10 cellular contexts compared by ENCODE assay signal in the genomic region with DNA sequence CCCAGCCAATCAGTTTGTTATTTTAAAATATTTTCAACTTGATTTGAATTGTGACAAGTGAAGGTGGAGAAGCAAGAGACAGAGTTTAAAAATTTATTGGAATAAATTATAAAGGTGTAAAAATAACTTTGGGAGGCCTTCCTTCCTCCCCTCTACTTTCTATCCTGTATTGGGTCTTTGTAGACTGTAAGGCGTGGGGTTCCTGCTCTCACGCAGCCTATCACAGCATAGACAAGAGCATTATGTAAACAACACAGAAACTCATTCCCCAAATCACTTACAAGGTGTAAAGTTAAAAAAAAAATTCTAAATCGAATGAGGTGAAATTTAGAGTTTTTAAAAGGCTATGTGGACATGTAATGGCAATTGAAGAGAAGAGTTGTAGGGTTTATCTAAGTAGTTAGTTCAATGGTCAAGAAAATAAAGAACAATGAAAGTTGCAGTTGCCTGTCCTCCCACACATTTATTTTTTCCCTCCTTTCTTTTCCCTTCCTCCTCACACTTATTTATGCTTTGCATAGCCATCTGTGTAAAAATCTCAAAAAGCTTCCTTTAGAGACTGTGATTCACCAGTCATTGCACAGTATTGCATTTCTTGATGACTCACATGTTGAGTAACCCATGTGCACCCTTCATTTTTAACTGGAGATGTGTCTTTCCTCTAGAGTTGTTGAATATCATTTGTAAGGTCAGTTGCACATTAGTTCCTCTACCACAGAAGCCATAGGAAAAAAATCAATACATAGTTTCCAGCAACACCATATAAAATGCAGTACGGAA.
DNase-seq lines count a peak whose midpoint lies in the region; ATAC-seq and TF ChIP-seq lines count a peak whose summit lies in the region.
"Had no signal": no experiment of that assay in that cellular context is flagged by ENCODE, and none has a peak within 500 bp of the region (broad histone marks: within the 10 kb centered on the region; RNA-seq: fewer than 3 reads in every experiment).

No MANE protein-coding gene starts in this region.

- 73% methylated on average over 4 of the region's 4 CpGs for WGBS in smooth muscle cell (ENCODE audit: low lambda C conversion rate)

- no peak overlapping the region for H2AFZ ChIP-seq in smooth muscle cell (ENCODE audit: low read depth)

- TF ChIP-seq CTCF in Panc1 (IDR thresholded peaks at IDR 0.05) = no peak
- TF ChIP-seq CTCF in smooth muscle cell (IDR thresholded peaks at IDR 0.05; ENCODE audit: borderline replicate concordance, insufficient read depth, poor library complexity, severe bottlenecking) = no peak

- intact Hi-C loops in activated CD4-positive, alpha-beta memory T cell treated with anti-CD3 and anti-CD28 coated beads for 36 hours (cut with micrococcal nuclease) = loop anchor here (1.0 to 5.0 kb wide), 4 partner anchors 39 to 346 kb away; no protein-coding TSS in a partner anchor
- intact Hi-C loops in Panc1 (cut with micrococcal nuclease; ENCODE audit: unreplicated experiment) = no loop called here

- H3K9me3 Mint-ChIP-seq in activated CD4-positive, alpha-beta memory T cell treated with anti-CD3 and anti-CD28 coated beads for 36 hours = no peaks in the 10 kb centered on the region
- H3K9me3 Mint-ChIP-seq in activated CD4-positive, alpha-beta memory T cell treated with anti-CD3 and anti-CD28 coated beads, Interleukin-2, amount 10 ng/mL, durations not matched to agents 7 days and 5 days = no peaks in the 10 kb centered on the region
- H3K9me3 Mint-ChIP-seq: CD4-positive, alpha-beta T cell had no signal

- ATAC-seq in Panc1 = peak; percentile 90
- ATAC-seq in esophagus mucosa = peak; percentile 80

- in situ Hi-C loops in Panc1 (cut with HindIII; ENCODE audit: low pct_unique_long_range_greater_than_20kb, low sequenced_read_pairs) = no loop called here

- no peaks in the 10 kb centered on the region for H3K9me3 ChIP-seq in Panc1 (ENCODE audit: control insufficient read depth, insufficient read depth, low read depth, low read length)
- H3K9me3 ChIP-seq in smooth muscle cell (replicated peaks; ENCODE audit: low read depth) = no peaks in the 10 kb centered on the region

- BruUV-seq in Panc1 (replicated peaks; lab: Mats Ljungman, UMichigan) = no TSS peak

- H3K79me2 ChIP-seq in smooth muscle cell (ENCODE audit: low read depth) = peaks cover 91% of the 10 kb centered on the region

- no peaks in the 10 kb centered on the region for H3K27me3 Mint-ChIP-seq in activated CD4-positive, alpha-beta memory T cell treated with anti-CD3 and anti-CD28 coated beads for 36 hours
- no peaks in the 10 kb centered on the region for H3K27me3 Mint-ChIP-seq in activated CD4-positive, alpha-beta memory T cell treated with anti-CD3 and anti-CD28 coated beads, Interleukin-2, amount 10 ng/mL, durations not matched to agents 7 days and 5 days
- H3K27me3 Mint-ChIP-seq: activated CD4-positive, alpha-beta T cell treated with anti-CD3 and anti-CD28 coated beads, Interleukin-2, amount 10 ng/mL, durations not matched to agents 7 days and 5 days; CD4-positive, alpha-beta T cell had no signal

- no peaks in the 10 kb centered on the region for H3K36me3 Mint-ChIP-seq in activated CD4-positive, alpha-beta memory T cell treated with anti-CD3 and anti-CD28 coated beads for 36 hours
- H3K36me3 Mint-ChIP-seq in activated CD4-positive, alpha-beta memory T cell treated with anti-CD3 and anti-CD28 coated beads, Interleukin-2, amount 10 ng/mL, durations not matched to agents 7 days and 5 days (ENCODE audit: low read depth) = peaks cover 31% of the 10 kb centered on the region

- H3K9ac ChIP-seq in smooth muscle cell (ENCODE audit: low read depth) = peak overlapping the region; percentile 50

- CTCF ChIA-PET in activated CD4-positive, alpha-beta memory T cell treated with anti-CD3 and anti-CD28 coated beads for 36 hours (lab: Charles Lee) = no interaction called here
- CTCF ChIA-PET in activated CD4-positive, alpha-beta memory T cell treated with anti-CD3 and anti-CD28 coated beads, Interleukin-2, amount 10 ng/mL, durations not matched to agents 7 days and 5 days (lab: Charles Lee) = interaction anchor here (0.9 kb wide), 1 partner anchor 232 kb away, joined by 3 read pairs; no protein-coding TSS in a partner anchor
- CTCF ChIA-PET in Panc1 (lab: Charles Lee) = no interaction called here

- H3K27me3 ChIP-seq in Panc1 (ENCODE audit: control insufficient read depth, insufficient read depth, low read length) (no peaks in the 10 kb centered on the region), smooth muscle cell (ENCODE audit: low read depth) (no peaks in the 10 kb centered on the region)

- H3K4me1 ChIP-seq in Panc1 (ENCODE audit: control insufficient read depth, insufficient read depth, low read length) (peaks cover 7% of the 10 kb centered on the region; the same call in 1 of the 2 replicates), smooth muscle cell (ENCODE audit: low read depth) (peaks cover 35% of the 10 kb centered on the region)

- H3K4me3 ChIP-seq in Panc1 (ENCODE audit: low read depth in 2 of 2, low read length in 2 of 2) = no peak overlapping the region
- H3K4me3 ChIP-seq in smooth muscle cell = no peak overlapping the region

- H4K20me1 ChIP-seq in smooth muscle cell (ENCODE audit: low read depth) = peaks cover 95% of the 10 kb centered on the region

- POLR2A ChIA-PET in activated CD4-positive, alpha-beta memory T cell treated with anti-CD3 and anti-CD28 coated beads for 36 hours (lab: Charles Lee) = no interaction called here
- POLR2A ChIA-PET in activated CD4-positive, alpha-beta memory T cell treated with anti-CD3 and anti-CD28 coated beads, Interleukin-2, amount 10 ng/mL, durations not matched to agents 7 days and 5 days (lab: Charles Lee) = no interaction called here
- POLR2A ChIA-PET in Panc1 (lab: Charles Lee) = no interaction called here

- H3K4me1 Mint-ChIP-seq in activated CD4-positive, alpha-beta memory T cell treated with anti-CD3 and anti-CD28 coated beads for 36 hours (ENCODE audit: low read depth) = peaks cover 13% of the 10 kb centered on the region
- H3K4me1 Mint-ChIP-seq in activated CD4-positive, alpha-beta memory T cell treated with anti-CD3 and anti-CD28 coated beads, Interleukin-2, amount 10 ng/mL, durations not matched to agents 7 days and 5 days = peaks cover 16% of the 10 kb centered on the region

- DNase-seq in activated CD4-positive, alpha-beta memory T cell treated with anti-CD3 and anti-CD28 coated beads for 36 hours = no peak
- DNase-seq in activated CD4-positive, alpha-beta memory T cell treated with anti-CD3 and anti-CD28 coated beads, Interleukin-2, amount 10 ng/mL, durations not matched to agents 7 days and 5 days = no peak
- DNase-seq in Panc1 (ENCODE audit: low read depth, low spot score) = peak; percentile 95
- no peak for DNase-seq in smooth muscle cell (lab: John Stamatoyannopoulos, UW; ENCODE audit: unreplicated experiment)
- DNase-seq in activated gamma-delta T cell treated with Interleukin-2 at 50 U/mL for 16 hours = no peak
- DNase-seq in middle frontal gyrus (ENCODE audit: extremely low spot score, low spot score) = no peak
- DNase-seq in DMS153 (lab: John Stamatoyannopoulos, UW) = no peak
- DNase-seq: activated CD4-positive, alpha-beta T cell treated with anti-CD3 and anti-CD28 coated beads, Interleukin-2, amount 10 ng/mL, durations not matched to agents 7 days and 5 days; CD4-positive, alpha-beta T cell had no signal

- H3F3A ChIP-seq in smooth muscle cell (ENCODE audit: low read depth) = peaks cover 80% of the 10 kb centered on the region

- H3K4me3 Mint-ChIP-seq in activated CD4-positive, alpha-beta memory T cell treated with anti-CD3 and anti-CD28 coated beads for 36 hours = no peak overlapping the region
- no peak overlapping the region for H3K4me3 Mint-ChIP-seq in activated CD4-positive, alpha-beta memory T cell treated with anti-CD3 and anti-CD28 coated beads, Interleukin-2, amount 10 ng/mL, durations not matched to agents 7 days and 5 days
- H3K4me3 Mint-ChIP-seq: activated CD4-positive, alpha-beta T cell treated with anti-CD3 and anti-CD28 coated beads, Interleukin-2, amount 10 ng/mL, durations not matched to agents 7 days and 5 days; CD4-positive, alpha-beta T cell had no signal

- H3K27ac ChIP-seq in Panc1 (ENCODE audit: low read length) = peak overlapping the region; percentile 65; the same call in 1 of the 2 replicates
- peak overlapping the region; percentile 96 for H3K27ac ChIP-seq in smooth muscle cell (ENCODE audit: low read depth)

- peak overlapping the region; percentile 26 for H3K27ac Mint-ChIP-seq in activated CD4-positive, alpha-beta memory T cell treated with anti-CD3 and anti-CD28 coated beads for 36 hours
- H3K27ac Mint-ChIP-seq in activated CD4-positive, alpha-beta memory T cell treated with anti-CD3 and anti-CD28 coated beads, Interleukin-2, amount 10 ng/mL, durations not matched to agents 7 days and 5 days = no peak overlapping the region
- H3K27ac Mint-ChIP-seq: activated CD4-positive, alpha-beta T cell treated with anti-CD3 and anti-CD28 coated beads, Interleukin-2, amount 10 ng/mL, durations not matched to agents 7 days and 5 days; CD4-positive, alpha-beta T cell had no signal

- H3K36me3 ChIP-seq in Panc1 (ENCODE audit: control insufficient read depth, insufficient read depth, low read length) (no peaks in the 10 kb centered on the region; the same call in 1 of the 2 replicates), smooth muscle cell (ENCODE audit: low read depth) (peaks cover 20% of the 10 kb centered on the region)

- peak overlapping the region; percentile 70 for H3K4me2 ChIP-seq in smooth muscle cell
